16 cellular contexts compared by ENCODE assay signal in the genomic region with DNA sequence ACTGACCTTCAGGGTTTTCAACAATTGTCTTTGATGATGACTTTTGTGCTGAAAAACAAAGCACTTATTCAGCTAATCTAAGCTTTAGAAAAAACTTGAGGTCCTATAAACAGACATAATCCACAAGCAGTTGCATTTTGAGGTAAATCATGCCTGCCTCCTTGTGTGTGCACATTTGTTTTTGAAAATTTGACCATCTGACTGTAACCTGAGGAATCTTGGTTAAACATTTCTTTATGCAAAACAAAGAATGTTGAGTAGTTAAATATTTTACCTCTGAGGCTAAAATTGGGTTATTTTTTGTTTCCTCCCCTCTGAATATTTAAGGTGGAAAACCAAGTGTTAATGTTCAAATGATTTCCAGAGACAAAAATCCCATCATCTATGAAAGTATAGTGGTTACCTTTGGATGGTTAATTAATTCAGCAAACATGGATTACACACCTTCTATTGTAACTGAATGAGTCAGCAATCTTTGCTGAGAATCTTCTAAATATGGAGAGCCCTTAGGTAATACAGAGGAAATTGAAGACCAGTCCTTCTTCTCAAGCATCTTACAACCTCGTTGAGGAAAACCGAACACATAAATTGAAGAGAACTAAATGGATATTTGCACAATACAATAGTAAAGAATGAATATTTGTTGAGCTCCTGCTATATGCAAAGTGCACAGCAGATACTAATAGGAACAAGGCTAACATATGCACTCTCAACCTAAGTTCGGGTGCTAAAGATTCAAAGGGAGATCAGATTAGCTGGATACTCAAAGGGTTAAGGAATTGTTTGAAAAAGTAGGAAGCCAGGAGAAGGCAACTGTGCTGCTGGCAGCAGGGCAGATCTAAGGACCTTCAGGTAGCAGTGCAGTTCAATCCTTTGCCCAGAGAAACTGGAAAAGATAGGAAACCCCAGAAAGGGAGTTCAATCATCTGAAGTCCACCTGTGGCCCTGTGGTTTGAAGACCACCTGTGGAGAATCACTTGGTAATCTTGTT.
DNase-seq lines count a peak whose midpoint lies in the region; ATAC-seq, FAIRE-seq and TF ChIP-seq lines count a peak whose summit lies in the region.
"Had no signal": no experiment of that assay in that cellular context is flagged by ENCODE, and none has a peak within 500 bp of the region (broad histone marks: within the 10 kb centered on the region; RNA-seq: fewer than 3 reads in every experiment).

No MANE protein-coding gene starts in this region.

- H3K27ac Mint-ChIP-seq in Caco-2 (ENCODE audit: unreplicated experiment) (peak overlapping the region; percentile 68), neural progenitor cell (no peak overlapping the region)
- H3K27ac Mint-ChIP-seq in activated T-helper 2 cell treated with anti-CD3 and anti-CD28 coated beads, Interferon-gamma antibody, Interleukin-2, Interleukin-4, amounts not matched to agents 10 μg/mL and 5 μg/mL and 100 μg/mL, durations not matched to agents 14 hours and 24 hours and 36 hours: no peak overlapping the region
- H3K27ac Mint-ChIP-seq: HFFc6 had no signal

- no peaks in the 10 kb centered on the region for H3K27me3 ChIP-seq in Caco-2 (replicated peaks; ENCODE audit: control insufficient read depth, insufficient read depth, low read length)
- H3K27me3 ChIP-seq in HCT116 (ENCODE audit: insufficient read depth, low read length): no peaks in the 10 kb centered on the region
- H3K27me3 ChIP-seq in PC-9 (ENCODE audit: insufficient read depth, low read depth): no peaks in the 10 kb centered on the region
- no peaks in the 10 kb centered on the region for H3K27me3 ChIP-seq in keratinocyte (ENCODE audit: control insufficient read depth, extremely low read depth, insufficient read depth, low read length)
- H3K27me3 ChIP-seq in neural progenitor cell: no peaks in the 10 kb centered on the region
- no peaks in the 10 kb centered on the region for H3K27me3 ChIP-seq in heart right ventricle

- H3K9me3 ChIP-seq in Caco-2 (0 out of 2 replicates have a peak, but pooled peaks cover 5% of the 10 kb centered on the region), HCT116 (ENCODE audit: control insufficient read depth in 1 of 2, insufficient read depth in 1 of 2, low read depth in 1 of 2, low read length in 2 of 2) (no peaks in the 10 kb centered on the region), PC-9 (ENCODE audit: insufficient read depth, low read depth) (peaks cover 19% of the 10 kb centered on the region; the same call in 1 of the 2 replicates), keratinocyte (ENCODE audit: control insufficient read depth, low read depth, low read length) (no peaks in the 10 kb centered on the region), neural progenitor cell (ENCODE audit: low read depth) (no peaks in the 10 kb centered on the region), heart right ventricle (peaks cover 0 to 24% (median 0%) of the 10 kb centered on the region in 11 donors)
- H3K9me3 ChIP-seq: SK-N-SH had no signal

- TF ChIP-seq CTCF in Caco-2 (IDR thresholded peaks at IDR 0.05; ENCODE audit: insufficient read depth in 1 of 2, low read depth in 1 of 2, low read length in 1 of 2, severe bottlenecking in 1 of 2, unreplicated experiment in 1 of 2) (no peak), HCT116 (IDR thresholded peaks at IDR 0.05 in 2 of 3, conservative IDR thresholded peaks at IDR 0.05 in 1 of 3; ENCODE audit: borderline replicate concordance in 1 of 3, insufficient read depth in 1 of 3, low read depth in 2 of 3, low read length in 2 of 3) (no peak), PC-9 (conservative IDR thresholded peaks at IDR 0.05) (no peak), keratinocyte (optimal IDR thresholded peaks at IDR 0.05 in 1 of 3, IDR thresholded peaks at IDR 0.05 in 1 of 3, conservative IDR thresholded peaks at IDR 0.05 in 1 of 3; ENCODE audit: extremely low read depth in 1 of 3, insufficient read depth in 2 of 3, low read length in 3 of 3) (no peak), neural progenitor cell (IDR thresholded peaks at IDR 0.05) (no peak), heart right ventricle (IDR thresholded peaks at IDR 0.05) (no peak)

- H3K9me2 ChIP-seq in HCT116 (ENCODE audit: insufficient read depth): no peaks in the 10 kb centered on the region
- H3K9me2 ChIP-seq in PC-9 (ENCODE audit: insufficient read depth): no peaks in the 10 kb centered on the region
- H3K9me2 ChIP-seq: SK-N-SH had no signal

- no peak overlapping the region for H3K4me3 Mint-ChIP-seq in Caco-2 (ENCODE audit: unreplicated experiment)
- H3K4me3 Mint-ChIP-seq in neural progenitor cell: no peak overlapping the region
- no peak overlapping the region for H3K4me3 Mint-ChIP-seq in activated T-helper 2 cell treated with anti-CD3 and anti-CD28 coated beads, Interferon-gamma antibody, Interleukin-2, Interleukin-4, amounts not matched to agents 10 μg/mL and 5 μg/mL and 100 μg/mL, durations not matched to agents 14 hours and 24 hours and 36 hours (ENCODE audit: low read depth)
- H3K4me3 Mint-ChIP-seq: HFFc6 had no signal

- peaks cover 5% of the 10 kb centered on the region; the same call in 1 of the 2 replicates for H3F3A ChIP-seq in PC-9 (ENCODE audit: insufficient read depth, low read depth)
- no peaks in the 10 kb centered on the region for H3F3A ChIP-seq in neural progenitor cell (ENCODE audit: low read depth)

- H3K36me3 Mint-ChIP-seq in Caco-2 (ENCODE audit: insufficient read depth, unreplicated experiment) (peaks cover 53% of the 10 kb centered on the region), neural progenitor cell (no peaks in the 10 kb centered on the region)
- no peaks in the 10 kb centered on the region for H3K36me3 Mint-ChIP-seq in activated T-helper 2 cell treated with anti-CD3 and anti-CD28 coated beads, Interferon-gamma antibody, Interleukin-2, Interleukin-4, amounts not matched to agents 10 μg/mL and 5 μg/mL and 100 μg/mL, durations not matched to agents 14 hours and 24 hours and 36 hours (ENCODE audit: low read depth)

- H3K9ac ChIP-seq in HCT116 (ENCODE audit: low read length) (no peak overlapping the region), keratinocyte (ENCODE audit: control insufficient read depth, extremely low read depth, insufficient read depth, low read length) (no peak overlapping the region), neural progenitor cell (no peak overlapping the region)
- H3K9ac ChIP-seq: SK-N-SH had no signal

- H3K9me1 ChIP-seq in keratinocyte (ENCODE audit: control insufficient read depth, extremely low read depth, insufficient read depth, low read length): no peaks in the 10 kb centered on the region

- intact Hi-C loops in Caco-2 (cut with micrococcal nuclease; ENCODE audit: unreplicated experiment) (loop anchor here (10.0 kb wide), 2 partner anchors 113 to 227 kb away; partner anchors contain the start of gene BMP4), HCT116 (cut with micrococcal nuclease) (no loop called here), PC-9 (cut with micrococcal nuclease; ENCODE audit: unreplicated experiment) (loop anchor here (5.0 kb wide), 3 partner anchors 49 to 496 kb away; no protein-coding TSS in a partner anchor), heart right ventricle (cut with DNase I) (no loop called here)
- intact Hi-C loops in activated T-helper 2 cell treated with anti-CD3 and anti-CD28 coated beads, Interferon-gamma antibody, Interleukin-2, Interleukin-4, amounts not matched to agents 10 μg/mL and 5 μg/mL and 100 μg/mL, durations not matched to agents 14 hours and 24 hours and 36 hours (cut with micrococcal nuclease): no loop called here

- H3K27me3 Mint-ChIP-seq in Caco-2 (ENCODE audit: insufficient read depth, unreplicated experiment) (no peaks in the 10 kb centered on the region), neural progenitor cell (ENCODE audit: insufficient read depth, low read depth) (no peaks in the 10 kb centered on the region)
- no peaks in the 10 kb centered on the region for H3K27me3 Mint-ChIP-seq in activated T-helper 2 cell treated with anti-CD3 and anti-CD28 coated beads, Interferon-gamma antibody, Interleukin-2, Interleukin-4, amounts not matched to agents 10 μg/mL and 5 μg/mL and 100 μg/mL, durations not matched to agents 14 hours and 24 hours and 36 hours (ENCODE audit: low read depth)

- H3K4me1 Mint-ChIP-seq in Caco-2 (ENCODE audit: low read depth, unreplicated experiment) (peaks cover 41% of the 10 kb centered on the region), neural progenitor cell (no peaks in the 10 kb centered on the region)
- H3K4me1 Mint-ChIP-seq in activated T-helper 2 cell treated with anti-CD3 and anti-CD28 coated beads, Interferon-gamma antibody, Interleukin-2, Interleukin-4, amounts not matched to agents 10 μg/mL and 5 μg/mL and 100 μg/mL, durations not matched to agents 14 hours and 24 hours and 36 hours (ENCODE audit: low read depth): no peaks in the 10 kb centered on the region

- RAD21 ChIA-PET in HCT116 (lab: Charles Lee; ENCODE audit: low non-redundant PET in 1 of 2, low total read pairs in 2 of 2, uncharacterized antibody in 2 of 2, unreplicated experiment in 2 of 2): no interaction called here

- CTCF ChIA-PET in Caco-2 (lab: Charles Lee) (no interaction called here), HCT116 (lab: Charles Lee) (no interaction called here), PC-9 (lab: Charles Lee) (no interaction called here)

- H3K4me3 ChIP-seq in Caco-2 (ENCODE audit: low read depth, low read length): no peak overlapping the region
- peak overlapping the region in 1 of 2 experiments; percentile 10; a peak in 1 of 4 replicates for H3K4me3 ChIP-seq in HCT116 (replicated peaks in 1 of 2; ENCODE audit: low read depth in 1 of 2, low read length in 2 of 2)
- no peak overlapping the region for H3K4me3 ChIP-seq in PC-9
- H3K4me3 ChIP-seq in keratinocyte (ENCODE audit: control insufficient read depth in 2 of 3, extremely low read depth in 1 of 3, insufficient read depth in 2 of 3, low read depth in 1 of 3, low read length in 3 of 3): no peak overlapping the region
- H3K4me3 ChIP-seq in neural progenitor cell: no peak overlapping the region
- H3K4me3 ChIP-seq in heart right ventricle: no peak overlapping the region

- DNase-seq in Caco-2 (no peak), HCT116 (ENCODE audit: low read depth, low spot score) (no peak), PC-9 (peak in 1 of 2 experiments; percentile 45), keratinocyte (ENCODE audit: low read depth, low spot score) (no peak), neural progenitor cell (ENCODE audit: low spot score) (no peak), NCI-H1105 (lab: John Stamatoyannopoulos, UW) (no peak), heart right ventricle (no peak)
- no peak for DNase-seq in activated T-helper 2 cell treated with anti-CD3 and anti-CD28 coated beads, Interferon-gamma antibody, Interleukin-2, Interleukin-4, amounts not matched to agents 10 μg/mL and 5 μg/mL and 100 μg/mL, durations not matched to agents 14 hours and 24 hours and 36 hours (ENCODE audit: low spot score)
- DNase-seq: AML-193, NCI-H2029, NCI-H2227 treated with DMSO at 0.1 percent for 48 hours, NCI-H524 treated with DMSO at 0.1 percent for 48 hours, SK-N-SH had no signal

- 90 to 96% methylated on average over 3 of the region's 3 CpGs for WGBS in heart right ventricle, 2 donors

- H3K79me2 ChIP-seq in HCT116 (ENCODE audit: insufficient read depth, low read length): peaks cover 5% of the 10 kb centered on the region; the same call in 1 of the 2 replicates
- H3K79me2 ChIP-seq in PC-9 (ENCODE audit: low read depth): no peaks in the 10 kb centered on the region
- no peaks in the 10 kb centered on the region for H3K79me2 ChIP-seq in keratinocyte (ENCODE audit: control insufficient read depth, insufficient read depth, low read length)
- no peaks in the 10 kb centered on the region for H3K79me2 ChIP-seq in neural progenitor cell (ENCODE audit: low read depth)

- no peak for TF ChIP-seq RAD21 in HCT116 (IDR thresholded peaks at IDR 0.05; ENCODE audit: low read depth)

- peaks cover 28% of the 10 kb centered on the region for H3K9me3 Mint-ChIP-seq in Caco-2 (ENCODE audit: unreplicated experiment)
- H3K9me3 Mint-ChIP-seq in neural progenitor cell: peaks cover 6% of the 10 kb centered on the region
- H3K9me3 Mint-ChIP-seq in activated T-helper 2 cell treated with anti-CD3 and anti-CD28 coated beads, Interferon-gamma antibody, Interleukin-2, Interleukin-4, amounts not matched to agents 10 μg/mL and 5 μg/mL and 100 μg/mL, durations not matched to agents 14 hours and 24 hours and 36 hours: peaks cover 10% of the 10 kb centered on the region

- H3K4me2 ChIP-seq in HCT116 (ENCODE audit: low read length): peak overlapping the region; percentile 58
- H3K4me2 ChIP-seq in PC-9: peak overlapping the region; percentile 6; the same call in 1 of the 2 replicates
- H3K4me2 ChIP-seq in keratinocyte (ENCODE audit: control insufficient read depth, extremely low read depth, insufficient read depth, low read depth, low read length): no peak overlapping the region
- H3K4me2 ChIP-seq in neural progenitor cell: no peak overlapping the region
- H3K4me2 ChIP-seq: SK-N-SH had no signal

- peaks cover 40% of the 10 kb centered on the region for H3K4me1 ChIP-seq in Caco-2
- peaks cover 62% of the 10 kb centered on the region in 2 experiments for H3K4me1 ChIP-seq in HCT116 (ENCODE audit: control insufficient read depth in 1 of 2, insufficient read depth in 2 of 2, low read length in 2 of 2)
- H3K4me1 ChIP-seq in PC-9 (replicated peaks; ENCODE audit: insufficient read depth): peaks cover 54% of the 10 kb centered on the region
- peaks cover 4% of the 10 kb centered on the region for H3K4me1 ChIP-seq in keratinocyte (ENCODE audit: control insufficient read depth, extremely low read depth, insufficient read depth, low read length)
- H3K4me1 ChIP-seq in neural progenitor cell: no peaks in the 10 kb centered on the region
- H3K4me1 ChIP-seq in heart right ventricle: no peaks in the 10 kb centered on the region

- peak; percentile 13 for FAIRE-seq in keratinocyte (lab: Jason Lieb, UNC)
- FAIRE-seq: H1 had no signal

- H3K36me3 ChIP-seq in Caco-2 (ENCODE audit: control insufficient read depth, insufficient read depth, low read length) (peaks cover 3% of the 10 kb centered on the region; the same call in 1 of the 2 replicates), HCT116 (ENCODE audit: control insufficient read depth in 1 of 2, insufficient read depth in 2 of 2, low read length in 2 of 2) (peaks cover 0 to 6% of the 10 kb centered on the region in 2 experiments; a peak in 1 of 4 replicates), PC-9 (ENCODE audit: low read depth) (no peaks in the 10 kb centered on the region), keratinocyte (ENCODE audit: control insufficient read depth in 2 of 2, extremely low read depth in 1 of 2, insufficient read depth in 2 of 2, low read length in 2 of 2) (no peaks in the 10 kb centered on the region), neural progenitor cell (no peaks in the 10 kb centered on the region), heart right ventricle (no peaks in the 10 kb centered on the region)

- POLR2A ChIA-PET in Caco-2 (lab: Charles Lee): no interaction called here
- POLR2A ChIA-PET in HCT116 (lab: Charles Lee): no interaction called here
- POLR2A ChIA-PET in PC-9 (lab: Charles Lee; ENCODE audit: unreplicated experiment): no interaction called here

- BruUV-seq in Caco-2 (replicated peaks; lab: Mats Ljungman, UMichigan): no TSS peak
- no TSS peak for BruUV-seq in HCT116 (replicated peaks; lab: Mats Ljungman, UMichigan)
- BruUV-seq in PC-9 (replicated peaks; lab: Mats Ljungman, UMichigan): no TSS peak

- peak overlapping the region; percentile 71 for H3K27ac ChIP-seq in HCT116 (ENCODE audit: low read depth, low read length)
- peak overlapping the region; percentile 38 for H3K27ac ChIP-seq in PC-9
- H3K27ac ChIP-seq in keratinocyte (ENCODE audit: control insufficient read depth, insufficient read depth, low read length): no peak overlapping the region
- no peak overlapping the region for H3K27ac ChIP-seq in neural progenitor cell
- no peak overlapping the region for H3K27ac ChIP-seq in heart right ventricle

- ATAC-seq in HCT116: no peak
- ATAC-seq in heart right ventricle: no peak
- ATAC-seq: Right ventricle myocardium inferior had no signal

- no peak overlapping the region for H2AFZ ChIP-seq in HCT116 (ENCODE audit: low read depth, low read length, poor library complexity, severe bottlenecking)
- H2AFZ ChIP-seq in PC-9: no peak overlapping the region
- no peak overlapping the region for H2AFZ ChIP-seq in keratinocyte (ENCODE audit: control insufficient read depth, low read length)
- H2AFZ ChIP-seq in neural progenitor cell (replicated peaks): no peak overlapping the region

- dilution Hi-C loops in keratinocyte (cut with MboI; ENCODE audit: extremely low pct_ligation_motif_present, low sequenced_read_pairs): no loop called here

- TF ChIP-seq POLR2A in HCT116 (IDR thresholded peaks at IDR 0.05; ENCODE audit: borderline replicate concordance, extremely low read depth, insufficient read depth, insufficient read length): no peak

- H4K20me1 ChIP-seq in HCT116 (ENCODE audit: insufficient read depth) (no peaks in the 10 kb centered on the region), PC-9 (ENCODE audit: insufficient read depth) (no peaks in the 10 kb centered on the region), keratinocyte (ENCODE audit: control insufficient read depth, extremely low read depth, insufficient read depth, low read length) (no peaks in the 10 kb centered on the region), neural progenitor cell (ENCODE audit: low read depth) (no peaks in the 10 kb centered on the region)

Comparison
In these comparisons a context has a peak if more than half of its experiments do, and no peak if none do; other contexts are left out.
1. H3K27ac ChIP-seq: peak in HCT116 (single experiment) and PC-9 (single experiment); none in keratinocyte (single experiment), neural progenitor cell (single experiment) and heart right ventricle (0 of 10).
2. H3K4me2 ChIP-seq: peak in HCT116 (single experiment) and PC-9 (single experiment); none in keratinocyte (single experiment) and neural progenitor cell (single experiment).
3. intact Hi-C loops: an anchor here in Caco-2 (10.0 kb wide) and PC-9 (5.0 kb wide); none called in HCT116, heart right ventricle and activated T-helper 2 cell treated with anti-CD3 and anti-CD28 coated beads, Interferon-gamma antibody, Interleukin-2, Interleukin-4, amounts not matched to agents 10 μg/mL and 5 μg/mL and 100 μg/mL, durations not matched to agents 14 hours and 24 hours and 36 hours.